Comparison of ENCODE assay signal across 8 cellular contexts in genomic region chr5:75052461-75053285, GRCh38. TPM values are rescaled to one million over a fixed set of nuclear protein-coding genes. Genes with fewer than 3 reads are reported as not detected.
A peak's percentile ranks its signal among the peaks of the same experiment; 100 is the strongest.
DNase-seq lines count a peak whose midpoint lies in the region; ATAC-seq and TF ChIP-seq lines count a peak whose summit lies in the region.

A gene with protein sequence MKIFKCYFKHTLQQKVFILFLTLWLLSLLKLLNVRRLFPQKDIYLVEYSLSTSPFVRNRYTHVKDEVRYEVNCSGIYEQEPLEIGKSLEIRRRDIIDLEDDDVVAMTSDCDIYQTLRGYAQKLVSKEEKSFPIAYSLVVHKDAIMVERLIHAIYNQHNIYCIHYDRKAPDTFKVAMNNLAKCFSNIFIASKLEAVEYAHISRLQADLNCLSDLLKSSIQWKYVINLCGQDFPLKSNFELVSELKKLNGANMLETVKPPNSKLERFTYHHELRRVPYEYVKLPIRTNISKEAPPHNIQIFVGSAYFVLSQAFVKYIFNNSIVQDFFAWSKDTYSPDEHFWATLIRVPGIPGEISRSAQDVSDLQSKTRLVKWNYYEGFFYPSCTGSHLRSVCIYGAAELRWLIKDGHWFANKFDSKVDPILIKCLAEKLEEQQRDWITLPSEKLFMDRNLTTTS (minus strand): TSS chr5:75052558. CDS start chr5:75030037, 22,521 bp downstream.

- H3K27me3 Mint-ChIP-seq in naive thymus-derived CD4-positive, alpha-beta T cell, result peaks cover 0 to 17% (median 0%) of the 10 kb centered on the region in 5 donors
- H3K27me3 Mint-ChIP-seq in type B pancreatic cell, result peaks cover 20% of the 10 kb centered on the region

- H3K4me3 ChIP-seq in GM06990 (replicated peaks; ENCODE audit: low read depth, low read length) (peak within 1 kb of the TSS; percentile 66), KMS-11 (IDR thresholded peaks at IDR 0.05; ENCODE audit: insufficient read depth, low read depth, low read length) (no peak within 1 kb of the TSS)
- H3K4me3 ChIP-seq in naive thymus-derived CD4-positive, alpha-beta T cell (ENCODE audit: low read length), result peak within 1 kb of the TSS; percentile 67

- H3K27me3 ChIP-seq in GM06990 (replicated peaks; ENCODE audit: control insufficient read depth, insufficient read depth, low read length) (peaks cover 1% of the 10 kb centered on the region), KMS-11 (ENCODE audit: insufficient read depth, low read depth) (no peaks in the 10 kb centered on the region)
- H3K27me3 ChIP-seq in naive thymus-derived CD4-positive, alpha-beta T cell (ENCODE audit: control insufficient read depth in 2 of 2, insufficient read depth in 2 of 2, low read length in 2 of 2), result no peaks in the 10 kb centered on the region

- DNase-seq in GM06990 (ENCODE audit: extremely low read depth, insufficient read length) (peak; percentile 39), fibroblast of gingiva (ENCODE audit: low read depth) (peak; percentile 70), type B pancreatic cell (ENCODE audit: extremely low spot score, unreplicated experiment) (peak; percentile 75), DMS153 (lab: John Stamatoyannopoulos, UW) (no peak)
- DNase-seq in activated T-cell treated with anti-CD3 and anti-CD28 coated beads, Interleukin-2, amount 50 U/mL, for 1 hour, result peak; percentile 69
- DNase-seq in naive thymus-derived CD4-positive, alpha-beta T cell, result peak; percentile 42 to 62 (median 54)

- H3K9me3 ChIP-seq in naive thymus-derived CD4-positive, alpha-beta T cell (ENCODE audit: control insufficient read depth in 2 of 3, low read length in 3 of 3), result no peaks in the 10 kb centered on the region

- peaks cover 46% of the 10 kb centered on the region for H3K4me1 ChIP-seq in KMS-11 (ENCODE audit: low read depth, poor library complexity, severe bottlenecking)
- peaks cover 63 to 75% of the 10 kb centered on the region in 2 donors for H3K4me1 ChIP-seq in naive thymus-derived CD4-positive, alpha-beta T cell (ENCODE audit: control insufficient read depth in 2 of 2, insufficient read depth in 2 of 2, low read length in 2 of 2)

- H3K4me1 Mint-ChIP-seq in naive thymus-derived CD4-positive, alpha-beta T cell, result peaks cover 60 to 86% (median 79%) of the 10 kb centered on the region in 7 donors
- H3K4me1 Mint-ChIP-seq in type B pancreatic cell (ENCODE audit: unreplicated experiment), result peaks cover 24% of the 10 kb centered on the region

- H3K36me3 ChIP-seq in GM06990 (ENCODE audit: control insufficient read depth, insufficient read depth, low read length) (no peaks in the 10 kb centered on the region), KMS-11 (ENCODE audit: insufficient read depth) (no peaks in the 10 kb centered on the region)
- H3K36me3 ChIP-seq in naive thymus-derived CD4-positive, alpha-beta T cell (ENCODE audit: control insufficient read depth in 2 of 3, insufficient read depth in 3 of 3, low read length in 3 of 3), result peaks cover 0 to 5% (median 0%) of the 10 kb centered on the region in 3 experiments

- CTCF ChIA-PET in naive thymus-derived CD4-positive, alpha-beta T cell (lab: Charles Lee), result interaction anchor here (0.6 to 2.8 kb wide), 6 partner anchors 16 to 184 kb away, joined by 3 to 15 read pairs (median 4); partner anchors contain the start of gene ANKRD31

- no peak for TF ChIP-seq CTCF in GM06990 (IDR thresholded peaks at IDR 0.05; ENCODE audit: insufficient read depth, low read length, poor library complexity, severe bottlenecking)
- no peak for TF ChIP-seq CTCF in KMS-11 (conservative IDR thresholded peaks at IDR 0.05; ENCODE audit: low read depth, low read length)
- TF ChIP-seq CTCF in type B pancreatic cell (conservative IDR thresholded peaks at IDR 0.05), result no peak

- no peaks in the 10 kb centered on the region for H3K9me3 Mint-ChIP-seq in naive thymus-derived CD4-positive, alpha-beta T cell
- no peaks in the 10 kb centered on the region for H3K9me3 Mint-ChIP-seq in type B pancreatic cell

- no peaks in the 10 kb centered on the region for H4K20me1 ChIP-seq in KMS-11 (ENCODE audit: insufficient read depth)

- no peak within 1 kb of the TSS; the same call in 1 of the 2 replicates for H3K27ac ChIP-seq in KMS-11
- peak within 1 kb of the TSS; percentile 87 for H3K27ac ChIP-seq in naive thymus-derived CD4-positive, alpha-beta T cell (ENCODE audit: low read depth, low read length)

- peaks cover 0 to 6% (median 4%) of the 10 kb centered on the region in 5 donors for H3K36me3 Mint-ChIP-seq in naive thymus-derived CD4-positive, alpha-beta T cell
- H3K36me3 Mint-ChIP-seq in type B pancreatic cell, result no peaks in the 10 kb centered on the region

- H2AFZ ChIP-seq in KMS-11 (ENCODE audit: low read depth), result peak within 1 kb of the TSS; percentile 82

- H3K79me2 ChIP-seq in KMS-11 (ENCODE audit: insufficient read depth, low read depth), result no peaks in the 10 kb centered on the region

- H3K27ac Mint-ChIP-seq in naive thymus-derived CD4-positive, alpha-beta T cell, result peak within 1 kb of the TSS; percentile 85 to 99 (median 97)
- H3K27ac Mint-ChIP-seq in type B pancreatic cell, result peak within 1 kb of the TSS; percentile 84

- peak within 1 kb of the TSS; percentile 85 to 98 (median 93) for H3K4me3 Mint-ChIP-seq in naive thymus-derived CD4-positive, alpha-beta T cell
- H3K4me3 Mint-ChIP-seq in type B pancreatic cell, result peak within 1 kb of the TSS; percentile 92

- peak; percentile 24 for ATAC-seq in naive thymus-derived CD4-positive, alpha-beta T cell
- ATAC-seq in GM18517 (IDR thresholded peaks at IDR 0.05; ENCODE audit: unreplicated experiment), result no peak

- H3K9ac ChIP-seq in KMS-11, result peak within 1 kb of the TSS; percentile 25; the same call in 1 of the 2 replicates

- intact Hi-C loops in naive thymus-derived CD4-positive, alpha-beta T cell (cut with micrococcal nuclease), result loop anchor here (1.0 to 10.0 kb wide), 16 partner anchors 14 to 1490 kb away; partner anchors contain the start of genes CERT1 (in 2 of the 2), HEXB (in 2 of the 2), POC5 (in 2 of the 2) and POLK (in 2 of the 2)

- POLR2A ChIA-PET in naive thymus-derived CD4-positive, alpha-beta T cell (lab: Charles Lee), result interaction anchor here (0.5 to 7.7 kb wide), 27 partner anchors 7 to 459 kb away, joined by 3 to 127 read pairs (median 4); partner anchors contain the start of genes ANKRD31, FAM169A, GFM2 and HEXB

- H3K4me2 ChIP-seq in KMS-11, result peak within 1 kb of the TSS; percentile 69

RNA-seq across cellular contexts. Expression of the gene that starts here (rescaled TPM):
- total RNA-seq in naive thymus-derived CD4-positive, alpha-beta T cell, result 10 to 100 TPM in 2 of 5 experiments, 1 to 10 TPM in 3; 1.9 to 36.4 (median 6.9) TPM
- 1 to 10 TPM; 2.3 to 2.9 TPM for polyA plus RNA-seq in naive thymus-derived CD4-positive, alpha-beta T cell
- total RNA-seq in type B pancreatic cell (ENCODE audit: low replicate concordance), result 7.1 and 8.3 TPM in 2 replicates
